In the genomic region with DNA sequence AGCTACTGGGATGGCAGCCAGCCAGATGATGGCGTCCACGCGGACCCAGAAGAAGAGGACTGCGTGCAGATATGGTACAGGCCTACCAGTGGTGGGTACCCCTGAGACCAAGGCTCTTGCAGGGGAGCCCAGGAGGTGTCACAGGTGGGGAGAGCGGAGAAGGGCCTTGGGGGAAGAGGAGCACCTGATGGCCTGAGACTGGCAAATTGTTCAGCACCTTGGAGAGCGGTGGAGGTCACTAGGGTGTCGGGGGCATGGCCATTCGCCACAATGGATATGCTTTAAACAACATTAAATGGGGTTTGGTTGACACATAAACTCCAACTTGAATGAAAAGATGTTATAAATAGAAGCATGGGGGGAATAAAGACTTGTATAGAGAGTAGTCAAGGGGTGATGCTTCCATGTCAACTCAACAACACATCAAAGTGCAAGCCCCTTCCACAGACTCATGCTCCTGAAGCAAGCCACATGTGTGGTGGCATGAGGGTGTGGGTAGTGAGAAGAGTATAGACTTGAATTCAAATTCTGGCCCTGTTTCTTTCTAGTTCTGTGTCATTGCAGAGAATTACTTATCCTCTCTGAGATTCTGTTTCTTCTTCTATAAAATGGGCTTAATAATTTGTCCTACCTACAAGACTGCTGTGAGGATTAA, we compare ENCODE assay signal across 15 cellular contexts. TPM values are rescaled to one million over a fixed set of nuclear protein-coding genes. Genes with fewer than 3 reads are reported as not detected.
DNase-seq lines count a peak whose midpoint lies in the region; ATAC-seq, FAIRE-seq and TF ChIP-seq lines count a peak whose summit lies in the region.
"Had no signal": no experiment of that assay in that cellular context is flagged by ENCODE, and none has a peak within 500 bp of the region (broad histone marks: within the 10 kb centered on the region; RNA-seq: fewer than 3 reads in every experiment).

No MANE protein-coding gene starts in this region.

- CTCF ChIA-PET in MCF 10A (lab: Yijun Ruan, JAX): no interaction called here
- CTCF ChIA-PET in mammary epithelial cell (lab: Charles Lee; ENCODE audit: low non-redundant PET): no interaction called here

- no peak overlapping the region for H3K4me3 ChIP-seq in mammary epithelial cell (replicated peaks in 1 of 3; ENCODE audit: insufficient read depth in 1 of 3, low read depth in 2 of 3, low read length in 3 of 3)
- H3K4me3 ChIP-seq: gastroesophageal sphincter, prostate gland had no signal

- H3K79me2 ChIP-seq in mammary epithelial cell (ENCODE audit: insufficient read depth, low read length): no peaks in the 10 kb centered on the region

- no peaks in the 10 kb centered on the region for H3K4me1 ChIP-seq in mammary epithelial cell (ENCODE audit: insufficient read depth, low read length)
- H3K4me1 ChIP-seq: gastroesophageal sphincter, prostate gland had no signal

- DNase-seq in MCF 10A (ENCODE audit: unreplicated experiment) (peak; percentile 45), mammary epithelial cell (no peak), MV-4-11 (lab: John Stamatoyannopoulos, UW) (peak; percentile 16), urothelium cell line (ENCODE audit: low spot score) (peak; percentile 20), HPDE6-E6E7 (ENCODE audit: extremely low spot score) (no peak)
- DNase-seq: AML-193, NCI-H1092, substantia nigra had no signal

- TF ChIP-seq CTCF in MCF 10A (IDR thresholded peaks at IDR 0.05; ENCODE audit: unreplicated experiment) (no peak), mammary epithelial cell (conservative IDR thresholded peaks at IDR 0.05 in 1 of 2, IDR thresholded peaks at IDR 0.05 in 1 of 2; ENCODE audit: extremely low read depth in 1 of 2, insufficient read depth in 1 of 2, low read depth in 1 of 2, low read length in 2 of 2) (no peak)

- peaks cover 19% of the 10 kb centered on the region for H3K27me3 Mint-ChIP-seq in MCF 10A (ENCODE audit: insufficient read depth, unreplicated experiment)
- peaks cover 2% of the 10 kb centered on the region for H3K27me3 Mint-ChIP-seq in dendritic cell treated with granulocyte-macrophage colony-stimulating factor and Interleukin-4, amounts not matched to agents 40 ng/mL and 50 ng/mL, for 4 days

- dilution Hi-C loops in mammary epithelial cell (cut with HindIII; ENCODE audit: low sequenced_read_pairs): no loop called here

- intact Hi-C loops in MCF 10A (cut with micrococcal nuclease) (no loop called here), mammary epithelial cell (cut with micrococcal nuclease) (loop anchor here (10.0 kb wide), 1 partner anchor 73 kb away; no protein-coding TSS in a partner anchor)
- intact Hi-C loops in dendritic cell treated with granulocyte-macrophage colony-stimulating factor and Interleukin-4, amounts not matched to agents 40 ng/mL and 50 ng/mL, for 4 days (cut with micrococcal nuclease): no loop called here

- no peak overlapping the region for H2AFZ ChIP-seq in mammary epithelial cell (ENCODE audit: low read depth, low read length)

- no peaks in the 10 kb centered on the region for H3K9me3 Mint-ChIP-seq in MCF 10A (ENCODE audit: unreplicated experiment)
- H3K9me3 Mint-ChIP-seq in dendritic cell treated with granulocyte-macrophage colony-stimulating factor and Interleukin-4, amounts not matched to agents 40 ng/mL and 50 ng/mL, for 4 days: no peaks in the 10 kb centered on the region

- H3K4me2 ChIP-seq in mammary epithelial cell (ENCODE audit: insufficient read depth, low read depth, low read length): no peak overlapping the region

- no peak overlapping the region for H3K4me3 Mint-ChIP-seq in MCF 10A (ENCODE audit: unreplicated experiment)
- peak overlapping the region; percentile 63 for H3K4me3 Mint-ChIP-seq in dendritic cell treated with granulocyte-macrophage colony-stimulating factor and Interleukin-4, amounts not matched to agents 40 ng/mL and 50 ng/mL, for 4 days

- H3K27ac Mint-ChIP-seq in MCF 10A (ENCODE audit: low read depth, unreplicated experiment): no peak overlapping the region
- no peak overlapping the region for H3K27ac Mint-ChIP-seq in dendritic cell treated with granulocyte-macrophage colony-stimulating factor and Interleukin-4, amounts not matched to agents 40 ng/mL and 50 ng/mL, for 4 days

- no peak overlapping the region for H3K27ac ChIP-seq in mammary epithelial cell (ENCODE audit: insufficient read depth, low read depth, low read length)
- H3K27ac ChIP-seq: gastroesophageal sphincter, prostate gland had no signal

- no peaks in the 10 kb centered on the region for H3K36me3 ChIP-seq in mammary epithelial cell (ENCODE audit: insufficient read depth, low read length)
- H3K36me3 ChIP-seq: gastroesophageal sphincter, prostate gland had no signal

- no peak overlapping the region for H3K9ac ChIP-seq in mammary epithelial cell (ENCODE audit: insufficient read depth, low read length)

- in situ Hi-C loops in mammary epithelial cell (cut with MboI; ENCODE audit: low sequenced_read_pairs in 2 of 2): no loop called here

- 49% methylated on average over 8 of the region's 8 CpGs for WGBS in mammary epithelial cell (ENCODE audit: low coverage, missing lambda C conversion rate)

- no peaks in the 10 kb centered on the region for H3K4me1 Mint-ChIP-seq in MCF 10A (ENCODE audit: insufficient read depth, unreplicated experiment)
- peaks cover 68% of the 10 kb centered on the region for H3K4me1 Mint-ChIP-seq in dendritic cell treated with granulocyte-macrophage colony-stimulating factor and Interleukin-4, amounts not matched to agents 40 ng/mL and 50 ng/mL, for 4 days (ENCODE audit: low read depth)

- BruUV-seq in MCF 10A (replicated peaks; lab: Mats Ljungman, UMichigan): no TSS peak
- BruUV-seq in mammary epithelial cell (replicated peaks; lab: Mats Ljungman, UMichigan): no TSS peak

- H4K20me1 ChIP-seq in mammary epithelial cell (ENCODE audit: insufficient read depth, low read length): no peaks in the 10 kb centered on the region

- ATAC-seq in GM18867 (IDR thresholded peaks at IDR 0.05; ENCODE audit: unreplicated experiment) (no peak), GM21447 (IDR thresholded peaks at IDR 0.05; ENCODE audit: unreplicated experiment) (no peak)
- ATAC-seq: gastroesophageal sphincter had no signal

- H3K36me3 Mint-ChIP-seq in MCF 10A (ENCODE audit: insufficient read depth, unreplicated experiment): no peaks in the 10 kb centered on the region
- peaks cover 52% of the 10 kb centered on the region for H3K36me3 Mint-ChIP-seq in dendritic cell treated with granulocyte-macrophage colony-stimulating factor and Interleukin-4, amounts not matched to agents 40 ng/mL and 50 ng/mL, for 4 days (ENCODE audit: low read depth)

- no peaks in the 10 kb centered on the region for H3K9me3 ChIP-seq in mammary epithelial cell (replicated peaks; ENCODE audit: insufficient read depth, low read length)
- H3K9me3 ChIP-seq: gastroesophageal sphincter, prostate gland had no signal

- POLR2A ChIA-PET in MCF 10A (lab: Yijun Ruan, JAX): no interaction called here

- FAIRE-seq in urothelium cell line (lab: Jason Lieb, UNC): no peak
- FAIRE-seq: islet of Langerhans had no signal

- H3K27me3 ChIP-seq in mammary epithelial cell (ENCODE audit: insufficient read depth, low read length): no peaks in the 10 kb centered on the region
- H3K27me3 ChIP-seq: gastroesophageal sphincter had no signal

RNA-seq across cellular contexts. Expression of gene CLEC19A, which starts 22.2 kb away (rescaled TPM):
- total RNA-seq in MCF 10A (2022): not detected in 2 replicates
- under 1 TPM in 1 of 2 donors, not detected in 1; under 0.01 TPM for total RNA-seq in mammary epithelial cell
- polyA plus RNA-seq in mammary epithelial cell: not detected
- not detected for polyA minus RNA-seq in mammary epithelial cell
- total RNA-seq: gastroesophageal sphincter, SK-MEL-5 had no signal

Comparison
In these comparisons a context has a peak if more than half of its experiments do, and no peak if none do; other contexts are left out.
1. DNase-seq: peak in MCF 10A (single experiment), MV-4-11 (single experiment) and urothelium cell line (single experiment); none in mammary epithelial cell (single experiment) and HPDE6-E6E7 (single experiment).